20 cellular contexts compared by ENCODE assay signal in the genomic region with DNA sequence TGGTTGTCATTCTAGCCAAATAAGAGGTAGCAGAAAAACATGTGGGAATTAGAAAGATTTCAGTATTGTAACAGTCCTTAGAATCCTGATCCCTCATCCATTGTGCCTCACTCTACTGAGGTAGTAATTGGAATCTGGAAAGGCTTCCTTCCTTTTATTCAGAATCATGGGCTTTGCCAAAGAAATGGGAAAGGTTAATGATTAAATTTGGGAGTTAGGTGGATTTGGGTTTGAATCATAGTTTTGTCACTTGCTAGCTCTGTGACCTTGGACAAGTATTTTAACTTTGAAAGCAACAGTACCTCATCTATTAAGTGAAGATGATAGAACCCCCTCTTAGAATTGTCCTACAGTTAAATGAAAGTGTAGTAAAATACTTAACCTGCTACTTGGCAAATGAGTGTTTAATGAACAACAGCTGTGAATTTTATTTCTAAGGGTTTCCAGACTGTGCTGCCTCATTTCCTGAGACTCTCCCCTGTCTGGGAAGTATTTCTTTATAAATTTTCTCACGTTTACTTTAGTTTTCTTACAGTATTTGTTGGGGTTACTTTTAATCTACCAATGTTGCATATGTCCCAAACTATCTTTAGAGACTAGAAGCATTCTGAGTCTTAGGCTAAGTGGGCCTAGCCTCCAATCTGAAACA.
"Had no signal": no experiment of that assay in that cellular context is flagged by ENCODE, and none has a peak within 500 bp of the region (broad histone marks: within the 10 kb centered on the region; RNA-seq: fewer than 3 reads in every experiment).

No MANE protein-coding gene starts in this region.

- H3K27me3 ChIP-seq: adrenal gland, cardiac muscle cell, gastrocnemius medialis, heart left ventricle, left lung, tibial nerve, uterus had no signal

- H3K27ac ChIP-seq: adrenal gland, cardiac muscle cell, gastrocnemius medialis, heart left ventricle, left lung, prostate gland, tibial nerve, uterus, VCaP had no signal

- H3K36me3 ChIP-seq: prostate gland, uterus had no signal

- ATAC-seq: activated naive CD4-positive, alpha-beta T cell treated with anti-CD3 and anti-CD28 coated beads, Interleukin-2, amount 50 U/mL, for 72 hours; gastrocnemius medialis; heart left ventricle; left lung; right cardiac atrium had no signal

- H3K4me3 ChIP-seq: adrenal gland, cardiac muscle cell, gastrocnemius medialis, heart left ventricle, left lung, prostate gland, tibial nerve, uterus had no signal

- H3K4me1 ChIP-seq: adrenal gland, gastrocnemius medialis, heart left ventricle, left lung, prostate gland, tibial nerve, uterus had no signal

- DNase-seq: activated CD4-positive, CD25-positive, alpha-beta regulatory T cell treated with anti-CD3 and anti-CD28 coated beads, Interleukin-2, amount 50 U/mL, for 72 hours; activated gamma-delta T cell treated with Interleukin-2 at 50 U/mL for 16 hours; adrenal gland; endodermal cell; gastrocnemius medialis; heart left ventricle; kidney; left lung; mammary epithelial cell; occipital lobe; right cardiac atrium; stimulated activated CD4-positive, alpha-beta T cell treated with anti-CD3 and anti-CD28 coated beads, Interleukin-15, amount 100 ng/mL, for 24 hours; stimulated activated CD4-positive, alpha-beta T cell treated with anti-CD3 and anti-CD28 coated beads, Interleukin-2, amount 100 ng/mL, for 48 hours; T-helper 2 cell; uterus had no signal

- H3K9me3 ChIP-seq: adrenal gland, gastrocnemius medialis, heart left ventricle, left lung, prostate gland, tibial nerve, uterus had no signal
